In genomic region chr10:93672022-93672678, GRCh38 we compare ENCODE assay signal across 1 cellular context.
TF ChIP-seq lines count a peak whose summit lies in the region.

No MANE protein-coding gene starts in this region.

TF ChIP-seq in HepG2, 621 proteins besides CTCF, POLR2A, EP300 and RAD21 (continued from another document):
- no peak for TF ChIP-seq MYNN (CRISPR knock-in tag; IDR thresholded peaks at IDR 0.05; ENCODE audit: low read depth)
- TF ChIP-seq ZC3H4 (CRISPR knock-in tag; IDR thresholded peaks at IDR 0.05; ENCODE audit: borderline replicate concordance), result no peak
- TF ChIP-seq NFATC3 (CRISPR knock-in tag; IDR thresholded peaks at IDR 0.05), result no peak
- no peak for TF ChIP-seq MXI1 (IDR thresholded peaks at IDR 0.05; ENCODE audit: borderline replicate concordance, low read depth, low read length)
- TF ChIP-seq HHEX (CRISPR knock-in tag; IDR thresholded peaks at IDR 0.05), result no peak
- no peak for TF ChIP-seq SP2 (CRISPR knock-in tag; IDR thresholded peaks at IDR 0.05)
- TF ChIP-seq SNAPC4 (CRISPR knock-in tag; IDR thresholded peaks at IDR 0.05), result no peak
- TF ChIP-seq REPIN1 (CRISPR knock-in tag; IDR thresholded peaks at IDR 0.05; ENCODE audit: borderline replicate concordance, low read depth), result no peak
- TF ChIP-seq MXD3 (CRISPR knock-in tag; IDR thresholded peaks at IDR 0.05), result no peak
- TF ChIP-seq CERS6 (CRISPR knock-in tag; IDR thresholded peaks at IDR 0.05), result no peak
- no peak for TF ChIP-seq TAF15 (IDR thresholded peaks at IDR 0.05; ENCODE audit: low read depth, low read length, poor library complexity, severe bottlenecking)
- TF ChIP-seq ZNF562 (CRISPR knock-in tag; IDR thresholded peaks at IDR 0.05; ENCODE audit: borderline replicate concordance), result no peak
- TF ChIP-seq WIZ (CRISPR knock-in tag; IDR thresholded peaks at IDR 0.05), result no peak
- no peak for TF ChIP-seq MXD4 (CRISPR knock-in tag; IDR thresholded peaks at IDR 0.05)
- 0 out of 2 replicates have a peak, but pooled peaks have one; percentile 27 for TF ChIP-seq ZGPAT (CRISPR knock-in tag; IDR thresholded peaks at IDR 0.05)
- no peak for TF ChIP-seq SNAPC5 (CRISPR knock-in tag; IDR thresholded peaks at IDR 0.05; ENCODE audit: borderline replicate concordance)
- no peak for TF ChIP-seq ATF6 (CRISPR knock-in tag; conservative IDR thresholded peaks at IDR 0.05)
- TF ChIP-seq MXD1 (CRISPR knock-in tag; IDR thresholded peaks at IDR 0.05), result no peak
- TF ChIP-seq KLF11 (CRISPR knock-in tag; IDR thresholded peaks at IDR 0.05), result no peak
